In genomic region chr7:72538856-72539255, GRCh38 we compare ENCODE assay signal across 1 cellular context.
TF ChIP-seq lines count a peak whose summit lies in the region.

No MANE protein-coding gene starts in this region.

TF ChIP-seq in SK-N-SH, 30 proteins besides CTCF, POLR2A, EP300 and RAD21:
- no peak for TF ChIP-seq TCF12 (IDR thresholded peaks at IDR 0.05)
- no peak for TF ChIP-seq IRF3 (IDR thresholded peaks at IDR 0.05; ENCODE audit: low read depth, low read length)
- TF ChIP-seq RCOR1 (IDR thresholded peaks at IDR 0.05; ENCODE audit: low read length) = no peak
- no peak for TF ChIP-seq NRF1 (IDR thresholded peaks at IDR 0.05; ENCODE audit: low read depth, low read length)
- TF ChIP-seq YY1 (IDR thresholded peaks at IDR 0.05; ENCODE audit: low read depth) = no peak
- no peak for TF ChIP-seq PBX3 (IDR thresholded peaks at IDR 0.05)
- TF ChIP-seq SMC3 (IDR thresholded peaks at IDR 0.05; ENCODE audit: low read depth, low read length) = no peak
- no peak for TF ChIP-seq MAX (IDR thresholded peaks at IDR 0.05; ENCODE audit: low read depth)
- TF ChIP-seq TEAD4 (IDR thresholded peaks at IDR 0.05; ENCODE audit: borderline replicate concordance, insufficient read depth) = no peak
- no peak for TF ChIP-seq POLR2AphosphoS5 (IDR thresholded peaks at IDR 0.05; ENCODE audit: low read depth, low read length)
- TF ChIP-seq RFX5 (IDR thresholded peaks at IDR 0.05; ENCODE audit: low read length) = no peak
- no peak for TF ChIP-seq CHD2 (IDR thresholded peaks at IDR 0.05; ENCODE audit: low read length, partially characterized antibody)
- no peak for TF ChIP-seq SIN3A (IDR thresholded peaks at IDR 0.05; ENCODE audit: borderline replicate concordance, low read depth, low read length)
- no peak for TF ChIP-seq USF1 (IDR thresholded peaks at IDR 0.05; ENCODE audit: borderline replicate concordance, low read depth)
- TF ChIP-seq USF2 (IDR thresholded peaks at IDR 0.05; ENCODE audit: borderline replicate concordance, low read depth, low read length) = no peak
- no peak for TF ChIP-seq RXRA (IDR thresholded peaks at IDR 0.05; ENCODE audit: borderline replicate concordance, low read depth)
